In the genomic region with DNA sequence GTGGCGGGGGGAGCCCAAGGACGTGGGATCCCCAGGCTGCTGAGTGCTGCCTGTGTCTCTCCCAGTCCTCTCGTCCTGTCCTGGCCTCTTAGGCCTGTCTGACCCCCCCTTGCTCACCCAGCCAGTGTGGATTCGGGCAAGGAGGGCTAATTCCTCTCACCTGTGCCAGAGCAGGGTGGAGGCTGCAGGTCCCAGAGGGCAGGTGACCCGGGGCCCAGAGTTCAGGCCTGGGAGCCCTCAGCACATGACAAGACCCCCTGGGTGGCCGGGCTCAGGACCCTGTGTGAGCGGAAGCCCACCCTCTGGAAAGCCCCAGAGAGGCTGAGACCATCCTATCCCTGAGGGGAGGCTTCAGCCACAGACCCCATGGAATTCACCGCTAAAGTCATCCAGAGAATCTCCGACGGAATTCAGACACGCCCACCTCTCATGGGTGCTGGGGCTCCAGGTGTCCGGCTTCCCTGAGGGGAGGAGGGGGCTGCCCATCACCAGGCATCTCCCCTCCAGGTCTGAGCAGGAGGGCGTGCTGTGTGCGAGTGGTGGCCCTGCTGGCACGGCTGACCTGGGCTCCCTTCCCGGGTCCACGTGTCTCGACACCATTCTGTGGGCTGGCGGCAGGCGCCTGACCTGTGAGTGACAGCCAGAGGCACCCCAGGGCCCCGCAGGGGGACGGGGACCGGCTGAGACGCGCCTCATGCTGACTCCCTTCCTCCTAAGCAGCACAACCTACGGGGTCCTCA, we compare ENCODE assay signal across 22 cellular contexts. TPM values are rescaled to one million over a fixed set of nuclear protein-coding genes. Genes with fewer than 3 reads are reported as not detected.
DNase-seq lines count a peak whose midpoint lies in the region; ATAC-seq, FAIRE-seq and TF ChIP-seq lines count a peak whose summit lies in the region.
"Had no signal": no experiment of that assay in that cellular context is flagged by ENCODE, and none has a peak within 500 bp of the region (broad histone marks: within the 10 kb centered on the region; RNA-seq: fewer than 3 reads in every experiment).

No MANE protein-coding gene starts in this region.

- H3K36me3 Mint-ChIP-seq in chondrocyte (ENCODE audit: low read depth) = no peaks in the 10 kb centered on the region
- no peaks in the 10 kb centered on the region for H3K36me3 Mint-ChIP-seq in natural killer cell treated with Interleukin-12 subunit alpha and Interleukin-12 subunit beta and Interleukin-15 and Interleukin-18, amount 100 ng/mL, for 72 hours
- H3K36me3 Mint-ChIP-seq: CD4-positive, alpha-beta memory T cell had no signal

- H3K27ac Mint-ChIP-seq in chondrocyte (ENCODE audit: unreplicated experiment) = no peak overlapping the region
- no peak overlapping the region for H3K27ac Mint-ChIP-seq in natural killer cell treated with Interleukin-12 subunit alpha and Interleukin-12 subunit beta and Interleukin-15 and Interleukin-18, amount 100 ng/mL, for 72 hours
- H3K27ac Mint-ChIP-seq: CD4-positive, alpha-beta memory T cell had no signal

- H3K9me3 Mint-ChIP-seq in chondrocyte (ENCODE audit: low read depth) = no peaks in the 10 kb centered on the region
- no peaks in the 10 kb centered on the region for H3K9me3 Mint-ChIP-seq in natural killer cell treated with Interleukin-12 subunit alpha and Interleukin-12 subunit beta and Interleukin-15 and Interleukin-18, amount 100 ng/mL, for 72 hours
- H3K9me3 Mint-ChIP-seq: CD4-positive, alpha-beta memory T cell had no signal

- DNase-seq in cardiac septum (ENCODE audit: low spot score) = peak; percentile 72
- no peak for DNase-seq in Right ventricle myocardium superior
- DNase-seq in chondrocyte (ENCODE audit: low spot score) = peak; percentile 94
- DNase-seq in natural killer cell treated with Interleukin-12 subunit alpha and Interleukin-12 subunit beta and Interleukin-15 and Interleukin-18, amount 100 ng/mL, for 72 hours (ENCODE audit: low spot score) = peak; percentile 54
- peak; percentile 71 for DNase-seq in spleen
- no peak for DNase-seq in activated CD4-positive, alpha-beta T cell treated with anti-CD3 and anti-CD28 coated beads, Interleukin-2, amount 50 U/mL, for 48 hours
- DNase-seq in small intestine = no peak
- DNase-seq: BE2C; CD4-positive, alpha-beta memory T cell; GDM1; GM23248; KG1; MV-4-11; NCI-H1694 treated with DMSO at 0.1 percent for 48 hours; SIG-M5 had no signal

- no peak overlapping the region for H3K4me3 Mint-ChIP-seq in chondrocyte (ENCODE audit: unreplicated experiment)
- H3K4me3 Mint-ChIP-seq in natural killer cell treated with Interleukin-12 subunit alpha and Interleukin-12 subunit beta and Interleukin-15 and Interleukin-18, amount 100 ng/mL, for 72 hours = no peak overlapping the region
- H3K4me3 Mint-ChIP-seq: CD4-positive, alpha-beta memory T cell had no signal

- H3K4me1 ChIP-seq in spleen (peaks cover 0 to 17% (median 13%) of the 10 kb centered on the region in 6 donors), small intestine (ENCODE audit: control insufficient read depth in 2 of 2, insufficient read depth in 1 of 2, low read depth in 1 of 2, low read length in 1 of 2) (no peaks in the 10 kb centered on the region)
- H3K4me1 ChIP-seq: BE2C had no signal

- peaks cover 26% of the 10 kb centered on the region for H3K27me3 Mint-ChIP-seq in chondrocyte (ENCODE audit: low read depth)
- H3K27me3 Mint-ChIP-seq in natural killer cell treated with Interleukin-12 subunit alpha and Interleukin-12 subunit beta and Interleukin-15 and Interleukin-18, amount 100 ng/mL, for 72 hours = peaks cover 0 to 6% of the 10 kb centered on the region in 2 donors

- H3K27me3 ChIP-seq in spleen (replicated peaks in 1 of 7) (peaks cover 0 to 68% (median 32%) of the 10 kb centered on the region in 7 donors), small intestine (ENCODE audit: control insufficient read depth in 2 of 2, insufficient read depth in 2 of 2, low read length in 2 of 2) (peaks cover 0 to 19% of the 10 kb centered on the region in 2 donors)

- H3K36me3 ChIP-seq in spleen (no peaks in the 10 kb centered on the region), small intestine (ENCODE audit: control insufficient read depth in 2 of 2, insufficient read depth in 2 of 2, low read length in 2 of 2) (no peaks in the 10 kb centered on the region)
- H3K36me3 ChIP-seq: BE2C had no signal

- H3K9me3 ChIP-seq in spleen = no peaks in the 10 kb centered on the region
- H3K9me3 ChIP-seq in small intestine (ENCODE audit: control insufficient read depth, low read depth) = no peaks in the 10 kb centered on the region
- H3K9me3 ChIP-seq: BE2C had no signal

- intact Hi-C loops in cardiac septum (cut with DNase I) (no loop called here), Right ventricle myocardium superior (cut with DNase I) (no loop called here), spleen (cut with DNase I; ENCODE audit: low total_unique reads) (no loop called here)

- ATAC-seq in Right ventricle myocardium superior (ENCODE audit: poor library complexity) (no peak), HG03196 (IDR thresholded peaks at IDR 0.05; ENCODE audit: unreplicated experiment) (no peak)
- ATAC-seq in natural killer cell treated with Interleukin-12 subunit alpha and Interleukin-12 subunit beta and Interleukin-15 and Interleukin-18, amount 100 ng/mL, for 72 hours = no peak
- ATAC-seq: HCT116 had no signal

- H3K4me1 Mint-ChIP-seq in chondrocyte (ENCODE audit: low read depth) = no peaks in the 10 kb centered on the region
- H3K4me1 Mint-ChIP-seq in natural killer cell treated with Interleukin-12 subunit alpha and Interleukin-12 subunit beta and Interleukin-15 and Interleukin-18, amount 100 ng/mL, for 72 hours (ENCODE audit: low read depth in 2 of 2) = no peaks in the 10 kb centered on the region

- no peak for TF ChIP-seq POLR2A in spleen (IDR thresholded peaks at IDR 0.05)

- H3K4me3 ChIP-seq in spleen = no peak overlapping the region
- H3K4me3 ChIP-seq in small intestine (ENCODE audit: low read depth in 1 of 2, low read length in 2 of 2) = no peak overlapping the region
- H3K4me3 ChIP-seq: GM23248 had no signal

- H3K27ac ChIP-seq in spleen (no peak overlapping the region), small intestine (ENCODE audit: low read depth in 1 of 2, low read length in 1 of 2) (no peak overlapping the region)
- H3K27ac ChIP-seq: GM23248 had no signal

- TF ChIP-seq CTCF in chondrocyte (IDR thresholded peaks at IDR 0.05) (no peak), spleen (IDR thresholded peaks at IDR 0.05 in 8 of 11, conservative IDR thresholded peaks at IDR 0.05 in 3 of 11) (no peak)

- FAIRE-seq in small intestine (lab: Jason Lieb, UNC) = no peak
- FAIRE-seq: A204.1, GM19239, RCC 7860 had no signal

- WGBS in spleen, 5 donors = 83 to 89% (median 87%) methylated on average over 5 to 26 of the region's 26 CpGs
- WGBS in small intestine, 3 donors = 72 to 84% (median 75%) methylated on average over 24 to 26 of the region's 26 CpGs

RNA-seq across cellular contexts. Expression of a gene that starts 5.0 kb away (rescaled TPM):
- total RNA-seq in cardiac septum = 0.05 TPM
- not detected for total RNA-seq in Right ventricle myocardium superior
- total RNA-seq in chondrocyte = 0.24 to 0.72 TPM (median 0.55 TPM) in 3 replicates
- under 1 TPM; 0.05 to 0.36 TPM for total RNA-seq in natural killer cell treated with Interleukin-12 subunit alpha and Interleukin-12 subunit beta and Interleukin-15 and Interleukin-18, amount 100 ng/mL, for 72 hours
- total RNA-seq in spleen = 1 to 10 TPM in 5 of 7 donors, under 1 TPM in 2; 0.32 to 3.5 (median 2.5) TPM
- polyA plus RNA-seq in spleen = under 1 TPM; 0.05 to 0.43 (median 0.29) TPM
- under 1 TPM in 1 of 3 donors, not detected in 2; 0.37 TPM for polyA plus RNA-seq in small intestine
- total RNA-seq: Daoy, OCI-LY7 had no signal

Comparison
In these comparisons a context has a peak if more than half of its experiments do, and no peak if none do; other contexts are left out.
1. DNase-seq: peak in cardiac septum (single experiment), chondrocyte (single experiment), natural killer cell treated with Interleukin-12 subunit alpha and Interleukin-12 subunit beta and Interleukin-15 and Interleukin-18, amount 100 ng/mL, for 72 hours (single experiment) and spleen (single experiment); none in Right ventricle myocardium superior (single experiment), activated CD4-positive, alpha-beta T cell treated with anti-CD3 and anti-CD28 coated beads, Interleukin-2, amount 50 U/mL, for 48 hours (0 of 2) and small intestine (single experiment).